In the genomic region with DNA sequence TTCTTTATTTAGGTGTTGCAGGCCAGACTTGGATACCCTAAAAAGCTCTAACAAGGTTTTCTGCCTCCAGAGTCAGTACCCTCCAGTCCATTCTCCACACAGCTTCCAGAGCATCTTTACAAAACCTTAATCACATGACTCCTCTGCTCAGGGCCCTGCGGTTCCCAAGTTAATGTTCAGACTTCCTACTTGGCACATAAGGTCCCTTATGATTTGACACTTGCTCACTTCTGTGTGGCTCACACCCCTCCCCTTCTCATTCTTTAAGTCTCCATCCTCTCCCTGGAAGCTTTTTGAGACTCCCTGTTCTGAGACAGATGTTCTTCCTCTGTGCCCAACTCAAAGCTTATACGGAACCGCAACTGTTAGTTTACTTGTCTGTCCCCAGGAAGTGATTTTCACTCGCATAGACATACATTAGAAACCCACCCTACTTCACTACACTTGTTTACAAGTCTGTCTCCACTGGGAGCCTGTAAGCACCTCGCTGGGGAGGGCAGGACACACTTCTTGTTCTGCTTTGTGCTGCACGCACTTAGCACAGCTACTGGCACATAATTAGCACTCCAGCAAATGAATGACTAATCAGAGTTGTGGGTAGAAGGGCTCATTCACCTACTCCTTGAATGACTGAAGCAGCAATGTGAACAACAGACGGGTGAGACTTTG, we compare ENCODE assay signal across 12 cellular contexts.
A peak's percentile ranks its signal among the peaks of the same experiment; 100 is the strongest.
DNase-seq lines count a peak whose midpoint lies in the region; ATAC-seq, FAIRE-seq and TF ChIP-seq lines count a peak whose summit lies in the region.
"Had no signal": no experiment of that assay in that cellular context is flagged by ENCODE, and none has a peak within 500 bp of the region (broad histone marks: within the 10 kb centered on the region; RNA-seq: fewer than 3 reads in every experiment).

No MANE protein-coding gene starts in this region.

- H3K36me3 ChIP-seq in astrocyte (ENCODE audit: insufficient read depth, low read length), result no peaks in the 10 kb centered on the region
- H3K36me3 ChIP-seq in H7 (replicated peaks; ENCODE audit: control insufficient read depth, insufficient read depth, low read length), result no peaks in the 10 kb centered on the region

- H3K27me3 ChIP-seq in astrocyte (ENCODE audit: insufficient read depth, low read length) (no peaks in the 10 kb centered on the region), H7 (ENCODE audit: control insufficient read depth, insufficient read depth, low read length) (no peaks in the 10 kb centered on the region)

- no peaks in the 10 kb centered on the region for H3K27me3 Mint-ChIP-seq in astrocyte (ENCODE audit: low read depth, unreplicated experiment)

- no peak for FAIRE-seq in astrocyte (lab: Jason Lieb, UNC)
- FAIRE-seq: TTC549 had no signal

- H2AFZ ChIP-seq in astrocyte (ENCODE audit: low read depth, low read length), result peak overlapping the region; percentile 14

- H3K9me3 ChIP-seq in astrocyte (ENCODE audit: insufficient read depth, low read depth, low read length), result no peaks in the 10 kb centered on the region
- H3K9me3 ChIP-seq: psoas muscle had no signal

- no peak overlapping the region for H3K4me2 ChIP-seq in astrocyte (ENCODE audit: low read length)

- TF ChIP-seq CTCF in astrocyte (IDR thresholded peaks at IDR 0.05; ENCODE audit: insufficient read depth, low read depth, low read length) (no peak), coronary artery (IDR thresholded peaks at IDR 0.05) (no peak)

- peaks cover 6% of the 10 kb centered on the region for H3K4me1 ChIP-seq in astrocyte (ENCODE audit: insufficient read depth, low read length)
- H3K4me1 ChIP-seq: psoas muscle had no signal

- H3K9ac ChIP-seq in astrocyte (ENCODE audit: low read length), result no peak overlapping the region

- DNase-seq in astrocyte (ENCODE audit: low read depth) (no peak), NCI-H2171 (lab: John Stamatoyannopoulos, UW) (no peak), NCI-H2196 treated with DMSO at 0.1 percent for 48 hours (lab: John Stamatoyannopoulos, UW; ENCODE audit: unreplicated experiment) (no peak), H7 (no peak), coronary artery (ENCODE audit: low spot score) (no peak)
- DNase-seq: amniotic stem cell, psoas muscle had no signal

- ATAC-seq in GM18861 (IDR thresholded peaks at IDR 0.05; ENCODE audit: unreplicated experiment), result peak; percentile 55
- peak; percentile 63 for ATAC-seq in GM21390 (IDR thresholded peaks at IDR 0.05; ENCODE audit: unreplicated experiment)
- peak; percentile 82 for ATAC-seq in HG03460 (IDR thresholded peaks at IDR 0.05; ENCODE audit: unreplicated experiment)
- ATAC-seq: psoas muscle had no signal

- no peaks in the 10 kb centered on the region for H3K79me2 ChIP-seq in astrocyte (ENCODE audit: insufficient read depth, low read length)

- no peaks in the 10 kb centered on the region for H4K20me1 ChIP-seq in astrocyte (ENCODE audit: insufficient read depth, low read length)

- H3K4me3 ChIP-seq in astrocyte (ENCODE audit: insufficient read depth, low read depth, low read length) (no peak overlapping the region), H7 (ENCODE audit: insufficient read depth, low read depth, low read length) (no peak overlapping the region), coronary artery (no peak overlapping the region)
- H3K4me3 ChIP-seq: psoas muscle had no signal

- no peak overlapping the region for H3K4me3 Mint-ChIP-seq in astrocyte (ENCODE audit: unreplicated experiment)

- no peaks in the 10 kb centered on the region for H3K9me3 Mint-ChIP-seq in astrocyte (ENCODE audit: unreplicated experiment)
- H3K9me3 Mint-ChIP-seq: IgD-negative memory B cell had no signal

- peaks cover 11% of the 10 kb centered on the region for H3K4me1 Mint-ChIP-seq in astrocyte (ENCODE audit: low read depth, unreplicated experiment)

- H3K27ac ChIP-seq in astrocyte (ENCODE audit: low read depth, low read length), result no peak overlapping the region
- H3K27ac ChIP-seq in coronary artery, result no peak overlapping the region
- H3K27ac ChIP-seq: psoas muscle had no signal

- H3K27ac Mint-ChIP-seq in astrocyte (ENCODE audit: unreplicated experiment), result no peak overlapping the region
- H3K27ac Mint-ChIP-seq: IgD-negative memory B cell had no signal

- H3K36me3 Mint-ChIP-seq in astrocyte (ENCODE audit: low read depth, unreplicated experiment), result no peaks in the 10 kb centered on the region
- H3K36me3 Mint-ChIP-seq: IgD-negative memory B cell had no signal
